ENCODE assay signal across 10 cellular contexts in the genomic region with DNA sequence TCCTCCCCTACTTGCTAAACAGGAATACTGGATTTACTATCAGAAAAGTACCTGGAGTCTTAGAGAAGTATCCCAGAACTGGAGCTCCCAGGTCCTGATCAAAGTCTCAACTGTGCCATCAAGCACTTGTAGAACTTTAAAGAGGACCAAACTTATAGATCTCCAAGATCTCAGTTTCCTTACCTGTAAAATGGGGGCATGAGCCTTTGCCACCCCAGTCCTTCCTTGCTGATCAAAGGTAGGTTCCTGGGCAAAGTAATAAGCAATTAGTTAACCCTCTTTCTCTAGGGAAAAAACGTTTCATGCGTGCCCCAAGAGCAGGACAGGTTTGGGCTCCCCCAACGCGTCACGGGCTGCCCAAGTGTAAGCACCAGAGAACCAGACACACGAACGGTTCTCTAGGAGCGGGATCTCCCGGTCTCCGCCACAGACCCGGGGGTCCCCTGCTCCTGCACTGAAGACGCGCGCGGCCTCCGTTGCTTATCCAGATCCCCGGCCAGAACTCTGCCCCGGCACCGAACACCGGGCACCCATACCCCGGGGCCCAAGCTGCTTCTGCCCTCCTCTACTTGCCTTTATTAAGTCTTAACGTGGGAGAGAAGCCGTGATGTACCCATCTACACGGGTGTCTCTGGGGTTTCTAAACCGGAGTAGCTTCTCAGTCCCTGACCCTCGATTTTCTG. TPM values are rescaled to one million over a fixed set of nuclear protein-coding genes. Genes with fewer than 3 reads are reported as not detected.
DNase-seq lines count a peak whose midpoint lies in the region; ATAC-seq, FAIRE-seq and TF ChIP-seq lines count a peak whose summit lies in the region.
"Had no signal": no experiment of that assay in that cellular context is flagged by ENCODE, and none has a peak within 500 bp of the region (broad histone marks: within the 10 kb centered on the region; RNA-seq: fewer than 3 reads in every experiment).

No MANE protein-coding gene starts in this region.

- peak overlapping the region; percentile 99 for H2AFZ ChIP-seq in endothelial cell of umbilical vein (ENCODE audit: low read depth, low read length)

- peak overlapping the region in 1 of 3 donors; percentile 51 for H3K4me3 Mint-ChIP-seq in T-cell

- no peaks in the 10 kb centered on the region for H3K79me2 ChIP-seq in endothelial cell of umbilical vein (ENCODE audit: control insufficient read depth, insufficient read depth, low read length)

- FAIRE-seq in endothelial cell of umbilical vein (lab: Jason Lieb, UNC): peak; percentile 52

- peak overlapping the region; percentile 69 for H3K9ac ChIP-seq in endothelial cell of umbilical vein (replicated peaks; ENCODE audit: extremely low read depth, insufficient read depth, low read length)
- H3K9ac ChIP-seq: BLaER1 had no signal

- in situ Hi-C loops in KBM-7 (cut with MboI; ENCODE audit: low pct_unique_long_range_greater_than_20kb, low sequenced_read_pairs): no loop called here

- no peak overlapping the region for H3K27ac Mint-ChIP-seq in T-cell

- no peaks in the 10 kb centered on the region for H3K36me3 Mint-ChIP-seq in T-cell

- TF ChIP-seq POLR2A in endothelial cell of umbilical vein (IDR thresholded peaks at IDR 0.05; ENCODE audit: low read depth, low read length): no peak

- no peaks in the 10 kb centered on the region for H4K20me1 ChIP-seq in endothelial cell of umbilical vein (replicated peaks; ENCODE audit: control insufficient read depth, extremely low read depth, insufficient read depth, low read length)
- H4K20me1 ChIP-seq: BLaER1 had no signal

- dilution Hi-C loops in endothelial cell of umbilical vein (cut with MboI; ENCODE audit: extremely low pct_ligation_motif_present, low sequenced_read_pairs): no loop called here

- ATAC-seq in T-cell (replicated peaks in 1 of 4) (no peak), HG03469 (IDR thresholded peaks at IDR 0.05; ENCODE audit: unreplicated experiment) (no peak)

- peak overlapping the region; percentile 53 for H3K4me2 ChIP-seq in endothelial cell of umbilical vein (ENCODE audit: insufficient read depth, low read length)
- H3K4me2 ChIP-seq: BLaER1 had no signal

- H3K27me3 Mint-ChIP-seq in T-cell: peaks cover 30 to 37% of the 10 kb centered on the region in 2 donors

- no peaks in the 10 kb centered on the region for H3K9me1 ChIP-seq in endothelial cell of umbilical vein (replicated peaks; ENCODE audit: control insufficient read depth, extremely low read depth, insufficient read depth, low read length)

- H3K9me3 ChIP-seq in endothelial cell of umbilical vein (replicated peaks; ENCODE audit: control insufficient read depth, insufficient read depth, low read length) (no peaks in the 10 kb centered on the region), mononuclear cell (ENCODE audit: low read depth, low read length) (no peaks in the 10 kb centered on the region)
- H3K9me3 ChIP-seq: BLaER1 had no signal

- H3K27ac ChIP-seq in endothelial cell of umbilical vein (ENCODE audit: insufficient read depth, low read depth, low read length): peak overlapping the region; percentile 19
- H3K27ac ChIP-seq: BLaER1 had no signal

- H3K36me3 ChIP-seq in endothelial cell of umbilical vein (ENCODE audit: control insufficient read depth in 2 of 2, extremely low read depth in 1 of 2, insufficient read depth in 2 of 2, low read length in 2 of 2): no peaks in the 10 kb centered on the region
- H3K36me3 ChIP-seq: BLaER1 had no signal

- H3K27me3 ChIP-seq in endothelial cell of umbilical vein (ENCODE audit: control insufficient read depth in 2 of 2, insufficient read depth in 2 of 2, low read length in 2 of 2): no peaks in the 10 kb centered on the region
- peaks cover 40% of the 10 kb centered on the region for H3K27me3 ChIP-seq in mononuclear cell (ENCODE audit: insufficient read depth, low read length)
- H3K27me3 ChIP-seq: BLaER1 had no signal

- CTCF ChIA-PET in endothelial cell of umbilical vein (lab: Charles Lee): interaction anchor here (0.6 to 2.8 kb wide), 5 partner anchors 9 to 207 kb away, joined by 3 to 11 read pairs (median 3); no protein-coding TSS in a partner anchor
- CTCF ChIA-PET in T-cell (lab: Charles Lee): no interaction called here

- peaks cover 11% of the 10 kb centered on the region for H3K4me1 ChIP-seq in endothelial cell of umbilical vein (ENCODE audit: control insufficient read depth, extremely low read depth, insufficient read depth, low read length)
- peaks cover 8% of the 10 kb centered on the region for H3K4me1 ChIP-seq in mononuclear cell (ENCODE audit: insufficient read depth, low read length)
- H3K4me1 ChIP-seq: BLaER1 had no signal

- TF ChIP-seq CTCF in endothelial cell of umbilical vein (IDR thresholded peaks at IDR 0.05; ENCODE audit: extremely low read depth in 1 of 2, insufficient read depth in 1 of 2, low read depth in 1 of 2, low read length in 2 of 2): no peak

- TSS peak; percentile 51 for BruUV-seq in endothelial cell of umbilical vein (replicated peaks; lab: Mats Ljungman, UMichigan)

- POLR2A ChIA-PET in endothelial cell of umbilical vein (lab: Charles Lee): no interaction called here
- POLR2A ChIA-PET in T-cell (lab: Charles Lee): no interaction called here

- intact Hi-C loops in endothelial cell of umbilical vein (cut with micrococcal nuclease): loop anchor here (1.0 to 5.0 kb wide), 4 partner anchors 15 to 107 kb away; a partner anchor contains a TSS

- peaks cover 0 to 9% (median 0%) of the 10 kb centered on the region in 3 donors for H3K4me1 Mint-ChIP-seq in T-cell

- H3K4me3 ChIP-seq in endothelial cell of umbilical vein (replicated peaks in 1 of 3; ENCODE audit: insufficient read depth in 1 of 3, low read depth in 1 of 3, low read length in 3 of 3) (peak overlapping the region; percentile 56 to 88 (median 85)), mononuclear cell (ENCODE audit: low read length) (peak overlapping the region; percentile 6)
- H3K4me3 ChIP-seq: BLaER1 had no signal

- peak in 2 of 3 experiments; percentile 55 to 86 for DNase-seq in NCI-H1417 (lab: John Stamatoyannopoulos, UW)
- DNase-seq in NCI-H1417 treated with DMSO at 0.1 percent for 48 hours (lab: John Stamatoyannopoulos, UW): no peak
- DNase-seq in NCI-H2227 treated with DMSO at 0.1 percent for 48 hours (lab: John Stamatoyannopoulos, UW): peak; percentile 53
- no peak for DNase-seq in endothelial cell of umbilical vein (ENCODE audit: low read depth, low spot score)
- no peak for DNase-seq in T-cell
- DNase-seq in KBM-7: no peak

- H3K9me3 Mint-ChIP-seq in T-cell: no peaks in the 10 kb centered on the region

TF ChIP-seq in endothelial cell of umbilical vein, 7 proteins besides CTCF, POLR2A, EP300 and RAD21:
- TF ChIP-seq POLR2AphosphoS5 (IDR thresholded peaks at IDR 0.05; ENCODE audit: insufficient read depth, low read depth, low read length) (no peak), EZH2 (IDR thresholded peaks at IDR 0.05; ENCODE audit: borderline replicate concordance, low read depth, low read length, severe bottlenecking) (no peak), MYC (IDR thresholded peaks at IDR 0.05; ENCODE audit: low read depth, low read length) (no peak)
- TF ChIP-seq, protein P1, sequence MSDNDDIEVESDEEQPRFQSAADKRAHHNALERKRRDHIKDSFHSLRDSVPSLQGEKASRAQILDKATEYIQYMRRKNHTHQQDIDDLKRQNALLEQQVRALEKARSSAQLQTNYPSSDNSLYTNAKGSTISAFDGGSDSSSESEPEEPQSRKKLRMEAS (IDR thresholded peaks at IDR 0.05; ENCODE audit: insufficient read depth, insufficient read length): no peak

RNA-seq across cellular contexts. Expression of a gene that starts 0.5 kb away (rescaled TPM):
- total RNA-seq in endothelial cell of umbilical vein (1.7 and 2.5 TPM in 2 replicates), mononuclear cell (not detected), T-cell (not detected)
- polyA plus RNA-seq in endothelial cell of umbilical vein: 0.45 and 0.94 TPM in 2 replicates
- polyA plus RNA-seq in endothelial cell of umbilical vein (2011; cell fraction: cytosol; rRNA removed): 0.83 and 0.94 TPM in 2 replicates
- polyA plus RNA-seq in endothelial cell of umbilical vein (2011; cell fraction: nucleus; rRNA removed): 1.3 and 1.8 TPM in 2 replicates
- 0.63 TPM in 2 replicates for polyA plus RNA-seq in endothelial cell of umbilical vein (2012)
- 3.1 and 3.2 TPM in 2 replicates for polyA minus RNA-seq in endothelial cell of umbilical vein
- not detected for polyA minus RNA-seq in endothelial cell of umbilical vein (2011; cell fraction: cytosol; rRNA and poly(A)+ RNA removed)
- 2.6 and 3.5 TPM in 2 replicates for polyA minus RNA-seq in endothelial cell of umbilical vein (2011; cell fraction: nucleus; rRNA and poly(A)+ RNA removed)
- total RNA-seq: T-helper 2 cell treated with Interferon-gamma antibody and Interleukin-4, amounts not matched to agents 100 ng/mL and 5 ng/mL, for 36 hours had no signal

RNA-seq across cellular contexts. Expression of a gene that starts 0.6 kb away (rescaled TPM):
- 0.24 and 0.35 TPM in 2 replicates for total RNA-seq in endothelial cell of umbilical vein
- polyA plus RNA-seq in endothelial cell of umbilical vein: 0.21 and 0.26 TPM in 2 replicates
- 0.24 and 0.25 TPM in 2 replicates for polyA plus RNA-seq in endothelial cell of umbilical vein (2011; cell fraction: cytosol; rRNA removed)
- polyA plus RNA-seq in endothelial cell of umbilical vein (2011; cell fraction: nucleus; rRNA removed): 0.49 and 0.57 TPM in 2 replicates
- 0.12 and 0.36 TPM in 2 replicates for polyA plus RNA-seq in endothelial cell of umbilical vein (2012)
- polyA minus RNA-seq in endothelial cell of umbilical vein: 1.2 and 1.3 TPM in 2 replicates
- polyA minus RNA-seq in endothelial cell of umbilical vein (2011; cell fraction: cytosol; rRNA and poly(A)+ RNA removed): not detected
- 1.9 and 2.0 TPM in 2 replicates for polyA minus RNA-seq in endothelial cell of umbilical vein (2011; cell fraction: nucleus; rRNA and poly(A)+ RNA removed)
- under 0.01 TPM for total RNA-seq in mononuclear cell
- total RNA-seq in T-cell: under 1 TPM in 1 of 5 donors, not detected in 4; 0.13 TPM

Comparison
In these comparisons a context has a peak if more than half of its experiments do, and no peak if none do; other contexts are left out.
1. DNase-seq: peak in NCI-H1417 (2 of 3) and NCI-H2227 treated with DMSO at 0.1 percent for 48 hours (single experiment); none in NCI-H1417 treated with DMSO at 0.1 percent for 48 hours (single experiment), endothelial cell of umbilical vein (single experiment), T-cell (0 of 34) and KBM-7 (single experiment).